In genomic region chr16:12403746-12404658, GRCh38 we compare ENCODE assay signal across 26 cellular contexts.
DNase-seq lines count a peak whose midpoint lies in the region; ATAC-seq, FAIRE-seq and TF ChIP-seq lines count a peak whose summit lies in the region.
"Had no signal": no experiment of that assay in that cellular context is flagged by ENCODE, and none has a peak within 500 bp of the region (broad histone marks: within the 10 kb centered on the region; RNA-seq: fewer than 3 reads in every experiment).

No MANE protein-coding gene starts in this region.

- H3K14ac ChIP-seq in H1 (ENCODE audit: insufficient read length) = no peak overlapping the region

- H3K4ac ChIP-seq in H1 (replicated peaks; ENCODE audit: insufficient read length, low read depth, low read length) = peak overlapping the region; percentile 4

- no peaks in the 10 kb centered on the region for H3K79me1 ChIP-seq in H1 (ENCODE audit: low read depth, low read length)

- H3K23me2 ChIP-seq in H1 (ENCODE audit: low read depth, low read length) = no peaks in the 10 kb centered on the region; the same call in 1 of the 2 replicates

- no peak overlapping the region for H2BK5ac ChIP-seq in H1 (ENCODE audit: low read depth, low read length)

- 83% methylated on average over 16 of the region's 16 CpGs; no CpG with 5 or more reads in 1 of the 2 experiments for WGBS in H1 (ENCODE audit: extremely low coverage in 1 of 2, insufficient coverage in 1 of 2, insufficient read length in 1 of 2, insufficient replicate concordance in 2 of 2, low coverage in 1 of 2, low lambda C conversion rate in 2 of 2, missing lambda C conversion rate in 1 of 2), 2 experiments

- no peak overlapping the region for H2AFZ ChIP-seq in H1 (ENCODE audit: low read length)

- no peak overlapping the region for H2AK5ac ChIP-seq in H1 (ENCODE audit: low read depth, low read length)

- H3K9me3 Mint-ChIP-seq in CD8-positive, alpha-beta T cell = no peaks in the 10 kb centered on the region
- H3K9me3 Mint-ChIP-seq: activated CD4-positive, alpha-beta memory T cell treated with anti-CD3 and anti-CD28 coated beads for 36 hours; CD4-positive, alpha-beta T cell; mesothelial cell of epicardium; stimulated activated naive CD8-positive, alpha-beta T cell treated with anti-CD3 and anti-CD28 coated beads, Interleukin-15, amount 100 ng/mL, for 72 hours; T-helper 1 cell treated with Interleukin-12 subunit alpha and Interleukin-12 subunit beta and Interleukin-4 antibody, amounts not matched to agents 30 μg/mL and 1 μg/mL, for 36 hours had no signal

- no peaks in the 10 kb centered on the region for H4K20me1 ChIP-seq in H1 (replicated peaks in 1 of 2; ENCODE audit: control insufficient read depth in 1 of 2, insufficient read depth in 2 of 2, low read length in 2 of 2)

- no peak overlapping the region for H3K4me2 ChIP-seq in H1 (ENCODE audit: insufficient read depth in 1 of 2, low read depth in 2 of 2, low read length in 2 of 2)
- H3K4me2 ChIP-seq: SK-N-SH had no signal

- no peak overlapping the region for H4K91ac ChIP-seq in H1 (replicated peaks; ENCODE audit: insufficient read length, low read length)

- no peak for TF ChIP-seq EP300 in H1 (IDR thresholded peaks at IDR 0.05; ENCODE audit: borderline replicate concordance in 1 of 2, low read depth in 2 of 2, low read length in 2 of 2)

- no peaks in the 10 kb centered on the region for H3K79me2 ChIP-seq in H1 (ENCODE audit: control insufficient read depth in 1 of 2, insufficient read depth in 2 of 2, low read length in 2 of 2)

- no peak overlapping the region for H2BK120ac ChIP-seq in H1 (replicated peaks; ENCODE audit: low read depth, low read length)

- no peaks in the 10 kb centered on the region for H3K27me3 Mint-ChIP-seq in CD8-positive, alpha-beta T cell (ENCODE audit: low read depth)
- H3K27me3 Mint-ChIP-seq: activated CD4-positive, alpha-beta memory T cell treated with anti-CD3 and anti-CD28 coated beads for 36 hours; CD4-positive, alpha-beta T cell; naive thymus-derived CD4-positive, alpha-beta T cell; stimulated activated naive CD8-positive, alpha-beta T cell treated with anti-CD3 and anti-CD28 coated beads, Interleukin-15, amount 100 ng/mL, for 72 hours had no signal

- TF ChIP-seq POLR2A in H1 (IDR thresholded peaks at IDR 0.05; ENCODE audit: control extremely low read depth in 1 of 2, low read depth in 2 of 2, low read length in 2 of 2) = no peak

- no peak overlapping the region for H3K18ac ChIP-seq in H1 (ENCODE audit: extremely low read depth, low read length)

- no peaks in the 10 kb centered on the region; a peak in 1 of 7 replicates for H3K4me1 ChIP-seq in H1 (replicated peaks in 1 of 4; ENCODE audit: control insufficient read depth in 3 of 4, insufficient read depth in 4 of 4, low read length in 3 of 4)
- H3K4me1 ChIP-seq in CD8-positive, alpha-beta T cell (ENCODE audit: insufficient read depth, low read length) = no peaks in the 10 kb centered on the region
- H3K4me1 ChIP-seq: left lung had no signal

- H3K4me3 Mint-ChIP-seq in CD8-positive, alpha-beta T cell = no peak overlapping the region
- H3K4me3 Mint-ChIP-seq: activated CD4-positive, alpha-beta memory T cell treated with anti-CD3 and anti-CD28 coated beads for 36 hours; CD4-positive, alpha-beta T cell; mesothelial cell of epicardium; naive thymus-derived CD4-positive, alpha-beta T cell; stimulated activated naive CD8-positive, alpha-beta T cell treated with anti-CD3 and anti-CD28 coated beads, Interleukin-15, amount 100 ng/mL, for 72 hours; T-helper 1 cell treated with Interleukin-12 subunit alpha and Interleukin-12 subunit beta and Interleukin-4 antibody, amounts not matched to agents 30 μg/mL and 1 μg/mL, for 36 hours had no signal

- no peak overlapping the region for H3K27ac Mint-ChIP-seq in CD8-positive, alpha-beta T cell
- H3K27ac Mint-ChIP-seq: activated CD4-positive, alpha-beta memory T cell treated with anti-CD3 and anti-CD28 coated beads for 36 hours; CD4-positive, alpha-beta T cell; mesothelial cell of epicardium; T-helper 1 cell treated with Interleukin-12 subunit alpha and Interleukin-12 subunit beta and Interleukin-4 antibody, amounts not matched to agents 30 μg/mL and 1 μg/mL, for 36 hours had no signal

- no peak overlapping the region for H3K23ac ChIP-seq in H1 (ENCODE audit: insufficient read length)

- TF ChIP-seq RAD21 in H1 (IDR thresholded peaks at IDR 0.05 in 1 of 2, conservative IDR thresholded peaks at IDR 0.05 in 1 of 2; ENCODE audit: low read depth in 2 of 2, low read length in 2 of 2) = no peak

- no peak for ATAC-seq in CD8-positive, alpha-beta T cell
- ATAC-seq: left lung; naive thymus-derived CD4-positive, alpha-beta T cell; stimulated activated naive CD8-positive, alpha-beta T cell treated with anti-CD3 and anti-CD28 coated beads, Interleukin-15, amount 100 ng/mL, for 72 hours had no signal

- intact Hi-C loops in CD8-positive, alpha-beta T cell (cut with DNase I, micrococcal nuclease) = no loop called here

- H3K36me3 ChIP-seq in H1 (ENCODE audit: control insufficient read depth in 2 of 4, insufficient read depth in 4 of 4, low read length in 3 of 4) = no peaks in the 10 kb centered on the region
- peaks cover 4% of the 10 kb centered on the region for H3K36me3 ChIP-seq in CD8-positive, alpha-beta T cell (ENCODE audit: insufficient read depth, low read length)

- H3K4me1 Mint-ChIP-seq in CD8-positive, alpha-beta T cell (ENCODE audit: low read depth) = no peaks in the 10 kb centered on the region
- H3K4me1 Mint-ChIP-seq: mesothelial cell of epicardium; naive thymus-derived CD4-positive, alpha-beta T cell had no signal

- H2BK15ac ChIP-seq in H1 (ENCODE audit: low read length) = no peak overlapping the region

- FAIRE-seq in H1 (lab: Jason Lieb, UNC) = no peak
- FAIRE-seq: astrocyte, islet of Langerhans, small intestine had no signal

- H3K9ac ChIP-seq in H1 (replicated peaks in 1 of 4; ENCODE audit: extremely low read depth in 1 of 4, low read depth in 3 of 4, low read length in 3 of 4) = no peak overlapping the region
- H3K9ac ChIP-seq: SK-N-SH had no signal

- H3K9me3 ChIP-seq in H1 (ENCODE audit: insufficient read depth in 2 of 2, low read depth in 1 of 2, low read length in 1 of 2) = no peaks in the 10 kb centered on the region
- no peaks in the 10 kb centered on the region for H3K9me3 ChIP-seq in CD8-positive, alpha-beta T cell (ENCODE audit: low read length)
- H3K9me3 ChIP-seq: left lung, SK-N-SH, vagina had no signal

- H3K36me3 Mint-ChIP-seq in CD8-positive, alpha-beta T cell = peaks cover 57% of the 10 kb centered on the region

- H3K4me3 ChIP-seq in Jurkat, Clone E6-1 (ENCODE audit: low read length) = no peak overlapping the region
- no peak overlapping the region for H3K4me3 ChIP-seq in H1 (ENCODE audit: extremely low read depth in 1 of 4, insufficient read depth in 2 of 4, low read depth in 3 of 4, low read length in 4 of 4)
- H3K4me3 ChIP-seq in CD8-positive, alpha-beta T cell (ENCODE audit: low read depth, low read length) = no peak overlapping the region
- H3K4me3 ChIP-seq: left lung, vagina had no signal

- no peak overlapping the region for H4K5ac ChIP-seq in H1 (ENCODE audit: insufficient read length, low read depth, low read length)

- CTCF ChIA-PET in H1 (lab: Charles Lee; ENCODE audit: partially characterized antibody) = interaction anchor here (0.6 to 5.0 kb wide), 7 partner anchors 8 to 143 kb away, joined by 3 to 23 read pairs (median 3); no protein-coding TSS in a partner anchor
- CTCF ChIA-PET in CD8-positive, alpha-beta T cell (lab: Charles Lee) = no interaction called here

- no peaks in the 10 kb centered on the region for H3K27me3 ChIP-seq in H1 (replicated peaks in 1 of 4; ENCODE audit: control insufficient read depth in 3 of 4, extremely low read depth in 1 of 4, insufficient read depth in 3 of 4, low read length in 3 of 4)
- no peaks in the 10 kb centered on the region for H3K27me3 ChIP-seq in CD8-positive, alpha-beta T cell (ENCODE audit: insufficient read depth, low read length)
- H3K27me3 ChIP-seq: left lung, vagina had no signal

- DNase-seq in DMS153 treated with DMSO at 0.1 percent for 48 hours (lab: John Stamatoyannopoulos, UW; ENCODE audit: unreplicated experiment) (peak; percentile 22), H1 (ENCODE audit: low read depth in 1 of 2, low spot score in 2 of 2) (no peak), myocyte (ENCODE audit: low read depth) (peak; percentile 41), DMS53 treated with DMSO at 0.1 percent for 48 hours (lab: John Stamatoyannopoulos, UW; ENCODE audit: unreplicated experiment) (no peak), NCI-H345 treated with DMSO at 0.1 percent for 48 hours (lab: John Stamatoyannopoulos, UW; ENCODE audit: unreplicated experiment) (no peak), MV-4-11 (lab: John Stamatoyannopoulos, UW) (no peak)
- DNase-seq in Jurkat, Clone E6-1 (ENCODE audit: low read depth, low spot score) = peak; percentile 62
- DNase-seq in CD8-positive, alpha-beta T cell = no peak
- DNase-seq: activated CD4-positive, alpha-beta memory T cell treated with anti-CD3 and anti-CD28 coated beads for 36 hours; activated CD4-positive, CD25-positive, alpha-beta regulatory T cell treated with anti-CD3 and anti-CD28 coated beads, Interleukin-2, amount 50 U/mL, for 72 hours; activated CD8-positive, alpha-beta memory T cell treated with anti-CD3 and anti-CD28 coated beads, Interleukin-2, amount 50 U/mL, for 48 hours; caudate nucleus; CD4-positive, alpha-beta T cell; left lung; naive thymus-derived CD4-positive, alpha-beta T cell; NCI-H187 treated with DMSO at 0.1 percent for 48 hours; NCI-H226; NCI-H774; SK-N-SH; small intestine; stimulated activated naive CD8-positive, alpha-beta T cell treated with anti-CD3 and anti-CD28 coated beads, Interleukin-15, amount 100 ng/mL, for 72 hours had no signal

- no peak overlapping the region for H4K8ac ChIP-seq in H1 (ENCODE audit: extremely low read depth, insufficient read depth, low read length)

- no peak for TF ChIP-seq CTCF in H1 (IDR thresholded peaks at IDR 0.05; ENCODE audit: control extremely low read depth in 1 of 3, insufficient read depth in 1 of 3, low read depth in 1 of 3, low read length in 3 of 3)
- TF ChIP-seq CTCF in CD8-positive, alpha-beta T cell (IDR thresholded peaks at IDR 0.05) = no peak

- POLR2A ChIA-PET in H1 (lab: Charles Lee; ENCODE audit: partially characterized antibody) = no interaction called here
- POLR2A ChIA-PET in CD8-positive, alpha-beta T cell (lab: Charles Lee) = no interaction called here

- no peak overlapping the region for H2BK20ac ChIP-seq in H1 (ENCODE audit: low read length)

- no peak overlapping the region for H2BK12ac ChIP-seq in H1 (ENCODE audit: low read depth, low read length)

- H3K27ac ChIP-seq in H1 (ENCODE audit: low read depth, low read length) = no peak overlapping the region
- no peak overlapping the region for H3K27ac ChIP-seq in CD8-positive, alpha-beta T cell (ENCODE audit: low read depth, low read length)
- H3K27ac ChIP-seq: left lung, vagina had no signal

- H3K56ac ChIP-seq in H1 (replicated peaks; ENCODE audit: insufficient read length, low read depth, low read length) = no peak overlapping the region

TF ChIP-seq in H1, 55 proteins besides CTCF, POLR2A, EP300 and RAD21 (continues in another document):
- no peak for TF ChIP-seq E2F6 (IDR thresholded peaks at IDR 0.05)

Comparison
In these comparisons a context has a peak if more than half of its experiments do, and no peak if none do; other contexts are left out.
1. DNase-seq: peak in DMS153 treated with DMSO at 0.1 percent for 48 hours (single experiment), Jurkat, Clone E6-1 (single experiment) and myocyte (single experiment); none in H1 (0 of 2), DMS53 treated with DMSO at 0.1 percent for 48 hours (single experiment), CD8-positive, alpha-beta T cell (0 of 7), NCI-H345 treated with DMSO at 0.1 percent for 48 hours (single experiment) and MV-4-11 (single experiment).